ENCODE assay signal across 28 cellular contexts in the genomic region with DNA sequence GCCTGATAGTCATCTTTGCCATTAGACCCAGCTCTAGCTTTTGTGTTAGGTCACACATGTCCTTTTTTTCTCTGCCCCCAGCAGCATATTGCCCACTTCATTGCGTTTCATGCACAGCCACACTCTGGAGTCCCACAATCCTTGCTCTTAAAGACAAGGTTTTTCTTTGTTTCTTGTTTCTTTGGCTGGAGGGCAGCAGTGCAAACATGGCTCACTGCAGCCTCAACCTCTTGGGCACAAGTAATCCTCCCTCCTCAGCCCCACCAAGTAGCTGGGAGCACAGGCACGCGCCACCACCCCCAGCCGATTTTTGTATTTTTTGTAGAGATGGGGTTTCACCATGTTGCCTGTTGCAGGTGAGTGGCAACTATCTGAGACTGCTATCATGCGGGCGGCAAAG.
"Had no signal": no experiment of that assay in that cellular context is flagged by ENCODE, and none has a peak within 500 bp of the region (broad histone marks: within the 10 kb centered on the region; RNA-seq: fewer than 3 reads in every experiment).

No MANE protein-coding gene starts in this region.

- H3K4me3 Mint-ChIP-seq: activated CD4-positive, alpha-beta memory T cell treated with anti-CD3 and anti-CD28 coated beads, Interleukin-2, amount 10 ng/mL, durations not matched to agents 7 days and 5 days; activated CD4-positive, alpha-beta T cell treated with anti-CD3 and anti-CD28 coated beads, Interleukin-2, amount 10 ng/mL, durations not matched to agents 7 days and 5 days; activated naive CD4-positive, alpha-beta T cell treated with anti-CD3 and anti-CD28 coated beads, Interleukin-2, amount 10 ng/mL, durations not matched to agents 7 days and 5 days; activated naive CD8-positive, alpha-beta T cell treated with anti-CD3 and anti-CD28 coated beads, Interleukin-2, amount 10 ng/mL, durations not matched to agents 7 days and 5 days; activated T-cell treated with anti-CD3 and anti-CD28 coated beads, Interleukin-2, amount 50 U/mL, for 4 hours; activated T-helper 1 cell treated with anti-CD3 and anti-CD28 coated beads, Interleukin-12 subunit alpha, Interleukin-12 subunit beta, Interleukin-2, Interleukin-4 antibody, amounts not matched to agents 30 ng/mL and 10 ng/mL and 1 ng/mL, durations not matched to agents 14 hours and 24 hours and 36 hours; central memory CD8-positive, alpha-beta T cell; dendritic cell treated with granulocyte-macrophage colony-stimulating factor and Interleukin-4, amounts not matched to agents 40 ng/mL and 50 ng/mL, for 4 days; effector memory CD8-positive, alpha-beta T cell; WTC11 had no signal

- H3K36me3 ChIP-seq: brain microvascular endothelial cell, esophagus squamous epithelium, gastroesophageal sphincter, heart right ventricle had no signal

- H3K4me3 ChIP-seq: coronary artery, dorsolateral prefrontal cortex, esophagus squamous epithelium, gastroesophageal sphincter, heart right ventricle had no signal

- DNase-seq: activated CD4-positive, alpha-beta memory T cell treated with anti-CD3 and anti-CD28 coated beads, Interleukin-2, amount 10 ng/mL, durations not matched to agents 7 days and 5 days; activated CD4-positive, alpha-beta T cell treated with anti-CD3 and anti-CD28 coated beads for 1 hour; activated CD4-positive, alpha-beta T cell treated with anti-CD3 and anti-CD28 coated beads for 4 hours; activated CD4-positive, alpha-beta T cell treated with anti-CD3 and anti-CD28 coated beads, Interleukin-2, amount 10 ng/mL, durations not matched to agents 7 days and 5 days; activated CD4-positive, alpha-beta T cell treated with anti-CD3 and anti-CD28 coated beads, Interleukin-2, amount 50 U/mL, for 4 hours; activated effector memory CD4-positive, alpha-beta T cell treated with anti-CD3 and anti-CD28 coated beads, Interleukin-2, amount 50 U/mL, for 16 hours; activated naive CD4-positive, alpha-beta T cell treated with anti-CD3 and anti-CD28 coated beads, Interleukin-2, amount 10 ng/mL, durations not matched to agents 7 days and 5 days; activated naive CD8-positive, alpha-beta T cell treated with anti-CD3 and anti-CD28 coated beads, Interleukin-2, amount 10 ng/mL, durations not matched to agents 7 days and 5 days; activated T-cell treated with anti-CD3 and anti-CD28 coated beads, Interleukin-2, amount 50 U/mL, for 4 hours; anterior cingulate cortex; brain microvascular endothelial cell; dorsolateral prefrontal cortex; effector CD4-positive, alpha-beta T cell; effector memory CD8-positive, alpha-beta T cell; esophagus squamous epithelium; foreskin melanocyte; heart right ventricle; T-helper 2 cell had no signal

- H3K27ac ChIP-seq: brain microvascular endothelial cell, coronary artery, dorsolateral prefrontal cortex, epithelial cell of prostate, esophagus squamous epithelium, gastroesophageal sphincter, heart right ventricle, VCaP had no signal

- H3K9me3 ChIP-seq: esophagus squamous epithelium, gastroesophageal sphincter, heart right ventricle had no signal

- ATAC-seq: activated naive CD4-positive, alpha-beta T cell treated with anti-CD3 and anti-CD28 coated beads, Interleukin-2, amount 50 U/mL, for 72 hours; activated T-cell treated with anti-CD3 and anti-CD28 coated beads, Interleukin-2, amount 50 U/mL, for 4 hours; effector memory CD8-positive, alpha-beta T cell; gastroesophageal sphincter; heart right ventricle; WTC11 had no signal

- H3K4me1 ChIP-seq: gastroesophageal sphincter had no signal

- H3K9me3 Mint-ChIP-seq: activated CD4-positive, alpha-beta memory T cell treated with anti-CD3 and anti-CD28 coated beads, Interleukin-2, amount 10 ng/mL, durations not matched to agents 7 days and 5 days; activated CD4-positive, alpha-beta T cell treated with anti-CD3 and anti-CD28 coated beads, Interleukin-2, amount 10 ng/mL, durations not matched to agents 7 days and 5 days; activated naive CD4-positive, alpha-beta T cell treated with anti-CD3 and anti-CD28 coated beads, Interleukin-2, amount 50 U/mL, for 72 hours; activated T-cell treated with anti-CD3 and anti-CD28 coated beads, Interleukin-2, amount 50 U/mL, for 4 hours; activated T-helper 1 cell treated with anti-CD3 and anti-CD28 coated beads, Interleukin-12 subunit alpha, Interleukin-12 subunit beta, Interleukin-2, Interleukin-4 antibody, amounts not matched to agents 30 ng/mL and 10 ng/mL and 1 ng/mL, durations not matched to agents 14 hours and 24 hours and 36 hours; activated T-helper 2 cell treated with anti-CD3 and anti-CD28 coated beads, Interferon-gamma antibody, Interleukin-2, Interleukin-4, amounts not matched to agents 10 μg/mL and 5 μg/mL and 100 μg/mL, durations not matched to agents 14 hours and 24 hours and 36 hours; central memory CD8-positive, alpha-beta T cell; dendritic cell treated with granulocyte-macrophage colony-stimulating factor and Interleukin-4, amounts not matched to agents 40 ng/mL and 50 ng/mL, for 4 days; effector memory CD8-positive, alpha-beta T cell had no signal

- H3K36me3 Mint-ChIP-seq: activated naive CD8-positive, alpha-beta T cell treated with anti-CD3 and anti-CD28 coated beads, Interleukin-2, amount 10 ng/mL, durations not matched to agents 7 days and 5 days had no signal

- H3K27ac Mint-ChIP-seq: activated CD4-positive, alpha-beta memory T cell treated with anti-CD3 and anti-CD28 coated beads, Interleukin-2, amount 10 ng/mL, durations not matched to agents 7 days and 5 days; activated CD4-positive, alpha-beta T cell treated with anti-CD3 and anti-CD28 coated beads, Interleukin-2, amount 10 ng/mL, durations not matched to agents 7 days and 5 days; activated naive CD4-positive, alpha-beta T cell treated with anti-CD3 and anti-CD28 coated beads, Interleukin-2, amount 10 ng/mL, durations not matched to agents 7 days and 5 days; activated naive CD4-positive, alpha-beta T cell treated with anti-CD3 and anti-CD28 coated beads, Interleukin-2, amount 50 U/mL, for 72 hours; activated naive CD8-positive, alpha-beta T cell treated with anti-CD3 and anti-CD28 coated beads, Interleukin-2, amount 10 ng/mL, durations not matched to agents 7 days and 5 days; activated T-helper 1 cell treated with anti-CD3 and anti-CD28 coated beads, Interleukin-12 subunit alpha, Interleukin-12 subunit beta, Interleukin-2, Interleukin-4 antibody, amounts not matched to agents 30 ng/mL and 10 ng/mL and 1 ng/mL, durations not matched to agents 14 hours and 24 hours and 36 hours; activated T-helper 2 cell treated with anti-CD3 and anti-CD28 coated beads, Interferon-gamma antibody, Interleukin-2, Interleukin-4, amounts not matched to agents 10 μg/mL and 5 μg/mL and 100 μg/mL, durations not matched to agents 14 hours and 24 hours and 36 hours; dendritic cell treated with granulocyte-macrophage colony-stimulating factor and Interleukin-4, amounts not matched to agents 40 ng/mL and 50 ng/mL, for 4 days; effector memory CD8-positive, alpha-beta T cell; WTC11 had no signal
